In the genomic region with DNA sequence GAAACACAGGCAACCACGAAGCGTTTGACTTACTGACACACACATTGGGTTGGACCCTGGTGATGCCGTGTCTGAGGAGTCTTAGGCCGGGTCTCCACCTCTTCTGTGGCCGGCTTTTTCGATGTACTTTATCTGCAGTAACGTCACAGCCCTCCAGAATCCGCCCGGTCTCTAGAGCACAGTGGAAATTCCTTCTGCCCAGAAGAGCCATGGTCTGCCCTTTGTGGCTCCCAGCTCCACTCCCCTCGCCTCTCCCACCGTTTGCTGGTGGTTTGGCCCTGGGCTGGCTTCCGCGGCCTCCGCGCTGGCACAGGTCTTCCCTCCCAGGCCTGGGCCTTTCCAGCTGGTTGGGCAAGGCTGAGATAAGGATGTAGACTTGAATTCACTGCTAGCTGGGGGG, we compare ENCODE assay signal across 15 cellular contexts. TPM values are rescaled to one million over a fixed set of nuclear protein-coding genes. Genes with fewer than 3 reads are reported as not detected.
DNase-seq lines count a peak whose midpoint lies in the region; ATAC-seq and TF ChIP-seq lines count a peak whose summit lies in the region.
"Had no signal": no experiment of that assay in that cellular context is flagged by ENCODE, and none has a peak within 500 bp of the region (broad histone marks: within the 10 kb centered on the region; RNA-seq: fewer than 3 reads in every experiment).

No MANE protein-coding gene starts in this region.

- intact Hi-C loops in Right ventricle myocardium inferior (cut with DNase I) (no loop called here), cardiac septum (cut with DNase I) (loop anchor here (10.0 kb wide), 1 partner anchor 359 kb away; the partner anchor contains the start of genes GAK and TMEM175)

- no peaks in the 10 kb centered on the region for H3K36me3 Mint-ChIP-seq in glutamatergic neuron (ENCODE audit: unreplicated experiment)

- peaks cover 21% of the 10 kb centered on the region for H3K4me1 Mint-ChIP-seq in glutamatergic neuron (ENCODE audit: low read depth, unreplicated experiment)

- peaks cover 10% of the 10 kb centered on the region for H3K9me3 Mint-ChIP-seq in glutamatergic neuron (ENCODE audit: unreplicated experiment)
- H3K9me3 Mint-ChIP-seq: T-cell had no signal

- peaks cover 4% of the 10 kb centered on the region for H3K27me3 Mint-ChIP-seq in glutamatergic neuron (ENCODE audit: unreplicated experiment)
- H3K27me3 Mint-ChIP-seq: T-cell had no signal

- H3K4me3 ChIP-seq in cardiac fibroblast (replicated peaks in 1 of 2; ENCODE audit: low read depth in 2 of 2, low read length in 2 of 2), result no peak overlapping the region
- H3K4me3 ChIP-seq: MG63, suprapubic skin had no signal

- no peak for DNase-seq in Right ventricle myocardium inferior (ENCODE audit: missing footprints)
- DNase-seq in cardiac septum (ENCODE audit: low spot score), result no peak
- peak; percentile 12 to 54 for DNase-seq in cardiac fibroblast (ENCODE audit: low read depth in 2 of 2)
- DNase-seq in myocyte (ENCODE audit: low read depth), result peak; percentile 32
- DNase-seq in glutamatergic neuron, result no peak
- no peak for DNase-seq in activated CD8-positive, alpha-beta memory T cell treated with anti-CD3 and anti-CD28 coated beads, Interleukin-2, amount 50 U/mL, for 4 hours
- DNase-seq in NCI-H1694 (lab: John Stamatoyannopoulos, UW), result no peak
- DNase-seq: activated CD8-positive, alpha-beta memory T cell treated with anti-CD3 and anti-CD28 coated beads, Interleukin-2, amount 50 U/mL, for 48 hours; hippocampal formation; MG63; NCI-H748 treated with DMSO at 0.1 percent for 48 hours; T-cell had no signal

- H3K4me3 Mint-ChIP-seq in glutamatergic neuron (ENCODE audit: unreplicated experiment), result no peak overlapping the region

- H3K27ac Mint-ChIP-seq in glutamatergic neuron (ENCODE audit: unreplicated experiment), result no peak overlapping the region
- H3K27ac Mint-ChIP-seq: T-cell had no signal

- ATAC-seq in Right ventricle myocardium inferior (peak; percentile 24), HG03196 (IDR thresholded peaks at IDR 0.05; ENCODE audit: unreplicated experiment) (no peak)
- ATAC-seq: HCT116, T-cell had no signal

- TF ChIP-seq CTCF in cardiac fibroblast (IDR thresholded peaks at IDR 0.05; ENCODE audit: low read depth, low read length) (no peak), glutamatergic neuron (IDR thresholded peaks at IDR 0.05; ENCODE audit: partially characterized antibody, unreplicated experiment) (no peak)

RNA-seq across cellular contexts. Expression of gene MAEA, which starts 4.3 kb away (rescaled TPM):
- 50.4 TPM for total RNA-seq in Right ventricle myocardium inferior
- total RNA-seq in cardiac septum, result 55.2 TPM
- total RNA-seq in myocyte, result 42.9 and 47.8 TPM in 2 replicates
- 54.0 TPM for polyA plus RNA-seq in myocyte (2012)
- total RNA-seq in glutamatergic neuron (ENCODE audit: unreplicated experiment), result 77.2 TPM

RNA-seq across cellular contexts. Expression of gene CTBP1, which starts 45.1 kb away (rescaled TPM):
- total RNA-seq in Right ventricle myocardium inferior (121 TPM), cardiac septum (129 TPM), myocyte (179 and 259 TPM in 2 replicates), glutamatergic neuron (ENCODE audit: unreplicated experiment) (302 TPM)
- polyA plus RNA-seq in myocyte (2012), result 182 TPM

RNA-seq across cellular contexts. Expression of gene UVSSA, which starts 53.0 kb away (rescaled TPM):
- 6.5 TPM for total RNA-seq in Right ventricle myocardium inferior
- 10.4 TPM for total RNA-seq in cardiac septum
- 7.6 and 7.9 TPM in 2 replicates for total RNA-seq in myocyte
- 11.6 TPM for polyA plus RNA-seq in myocyte (2012)
- total RNA-seq in glutamatergic neuron (ENCODE audit: unreplicated experiment), result 33.9 TPM

Comparison
In these comparisons a context has a peak if more than half of its experiments do, and no peak if none do; other contexts are left out.
1. DNase-seq: peak in cardiac fibroblast (2 of 2) and myocyte (single experiment); none in Right ventricle myocardium inferior (single experiment), cardiac septum (single experiment), glutamatergic neuron (single experiment), activated CD8-positive, alpha-beta memory T cell treated with anti-CD3 and anti-CD28 coated beads, Interleukin-2, amount 50 U/mL, for 4 hours (single experiment) and NCI-H1694 (single experiment).